Comparison of ENCODE assay signal across 14 cellular contexts in genomic region chr19:18475004-18475453, GRCh38. TPM values are rescaled to one million over a fixed set of nuclear protein-coding genes. Genes with fewer than 3 reads are reported as not detected.
DNase-seq lines count a peak whose midpoint lies in the region; ATAC-seq, FAIRE-seq and TF ChIP-seq lines count a peak whose summit lies in the region.
"Had no signal": no experiment of that assay in that cellular context is flagged by ENCODE, and none has a peak within 500 bp of the region (broad histone marks: within the 10 kb centered on the region; RNA-seq: fewer than 3 reads in every experiment).

No MANE protein-coding gene starts in this region.

- H3K27ac ChIP-seq in CD8-positive, alpha-beta memory T cell (ENCODE audit: low read depth, low read length): peak overlapping the region; percentile 76
- H3K27ac ChIP-seq in RWPE2 (ENCODE audit: poor library complexity, severe bottlenecking) (peak overlapping the region; percentile 13), colonic mucosa (peak overlapping the region; percentile 57), small intestine (ENCODE audit: low read depth in 1 of 2, low read length in 1 of 2) (peak overlapping the region in 1 of 2 donors; percentile 35)
- H3K27ac ChIP-seq: epithelial cell of prostate, thoracic aorta had no signal

- H3K4me1 Mint-ChIP-seq in CD8-positive, alpha-beta memory T cell: peaks cover 73 to 90% (median 81%) of the 10 kb centered on the region in 3 donors

- no peaks in the 10 kb centered on the region for H3K27me3 ChIP-seq in CD8-positive, alpha-beta memory T cell (ENCODE audit: insufficient read depth, low read length, poor library complexity, severe bottlenecking)
- H3K27me3 ChIP-seq in RWPE2 (ENCODE audit: insufficient read depth, poor library complexity, severe bottlenecking) (no peaks in the 10 kb centered on the region), colonic mucosa (no peaks in the 10 kb centered on the region), small intestine (ENCODE audit: control insufficient read depth in 2 of 2, insufficient read depth in 2 of 2, low read length in 2 of 2) (no peaks in the 10 kb centered on the region)
- H3K27me3 ChIP-seq: heart left ventricle had no signal

- ATAC-seq in RWPE2 (ENCODE audit: low read depth): no peak
- ATAC-seq: heart left ventricle had no signal

- POLR2A ChIA-PET in CD8-positive, alpha-beta memory T cell (lab: Charles Lee): interaction anchor here (0.6 to 2.7 kb wide), 5 partner anchors 21 to 594 kb away, joined by 3 to 10 read pairs (median 6); partner anchors contain the start of gene KXD1

- no peaks in the 10 kb centered on the region for H3K27me3 Mint-ChIP-seq in CD8-positive, alpha-beta memory T cell

- DNase-seq in CD8-positive, alpha-beta memory T cell: peak in 4 of 5 donors; percentile 35 to 81 (median 57)
- DNase-seq in RWPE2 (ENCODE audit: low spot score) (no peak), colonic mucosa (no peak), small intestine (peak; percentile 50), GM03348 (ENCODE audit: low spot score) (no peak), mucosa of gallbladder (ENCODE audit: low spot score) (no peak), head of caudate nucleus (no peak)
- DNase-seq: GF-D8; NCI-H2107; NCI-H748 treated with DMSO at 0.1 percent for 48 hours; stimulated activated CD4-positive, alpha-beta T cell treated with anti-CD3 and anti-CD28 coated beads, Interleukin-15, amount 100 ng/mL, for 24 hours had no signal

- no peaks in the 10 kb centered on the region for H3K36me3 ChIP-seq in CD8-positive, alpha-beta memory T cell (ENCODE audit: insufficient read depth, low read length)
- peaks cover 11% of the 10 kb centered on the region for H3K36me3 ChIP-seq in RWPE2 (ENCODE audit: low read depth)
- no peaks in the 10 kb centered on the region for H3K36me3 ChIP-seq in colonic mucosa
- H3K36me3 ChIP-seq in small intestine (ENCODE audit: control insufficient read depth in 2 of 2, insufficient read depth in 2 of 2, low read length in 2 of 2): no peaks in the 10 kb centered on the region

- H3K27ac Mint-ChIP-seq in CD8-positive, alpha-beta memory T cell: peak overlapping the region; percentile 93 to 100 (median 96)

- TF ChIP-seq CTCF in RWPE2 (IDR thresholded peaks at IDR 0.05; ENCODE audit: poor library complexity, severe bottlenecking) (no peak), colonic mucosa (IDR thresholded peaks at IDR 0.05) (no peak)

- FAIRE-seq in small intestine (lab: Jason Lieb, UNC): no peak

- intact Hi-C loops in colonic mucosa (cut with DNase I) (no loop called here), head of caudate nucleus (cut with DNase I) (loop anchor here (10.0 kb wide), 1 partner anchor 110 kb away; the partner anchor contains the start of gene REX1BD)

- CTCF ChIA-PET in CD8-positive, alpha-beta memory T cell (lab: Charles Lee): interaction anchor here (0.6 to 4.2 kb wide), 7 partner anchors 13 to 231 kb away, joined by 3 to 28 read pairs (median 4); partner anchors contain the start of genes ELL and REX1BD

- H3K9ac ChIP-seq in colonic mucosa (ENCODE audit: low read depth in 2 of 2, low read length in 2 of 2): no peak overlapping the region

- H3K36me3 Mint-ChIP-seq in CD8-positive, alpha-beta memory T cell: peaks cover 0 to 38% (median 0%) of the 10 kb centered on the region in 3 donors

- H3K4me1 ChIP-seq in CD8-positive, alpha-beta memory T cell (ENCODE audit: insufficient read depth, low read length): peaks cover 59% of the 10 kb centered on the region
- H3K4me1 ChIP-seq in RWPE2 (ENCODE audit: insufficient read depth, poor library complexity, severe bottlenecking): peaks cover 27% of the 10 kb centered on the region
- H3K4me1 ChIP-seq in colonic mucosa: peaks cover 24% of the 10 kb centered on the region
- peaks cover 0 to 7% of the 10 kb centered on the region in 2 donors for H3K4me1 ChIP-seq in small intestine (ENCODE audit: control insufficient read depth in 2 of 2, insufficient read depth in 1 of 2, low read depth in 1 of 2, low read length in 1 of 2)

- WGBS in small intestine, 3 donors: 49 to 58% (median 55%) methylated on average over 5 of the region's 5 CpGs

- H3K4me3 Mint-ChIP-seq in CD8-positive, alpha-beta memory T cell: peak overlapping the region; percentile 58 to 92 (median 72)

- peak overlapping the region; percentile 8 for H3K4me3 ChIP-seq in CD8-positive, alpha-beta memory T cell (ENCODE audit: low read length)
- no peak overlapping the region for H3K4me3 ChIP-seq in RWPE2 (ENCODE audit: severe bottlenecking)
- H3K4me3 ChIP-seq in colonic mucosa: no peak overlapping the region
- no peak overlapping the region for H3K4me3 ChIP-seq in small intestine (ENCODE audit: low read depth in 1 of 2, low read length in 2 of 2)
- H3K4me3 ChIP-seq: heart left ventricle, thoracic aorta had no signal

- H3K9me3 ChIP-seq in CD8-positive, alpha-beta memory T cell (ENCODE audit: low read length): no peaks in the 10 kb centered on the region
- H3K9me3 ChIP-seq in RWPE2 (ENCODE audit: severe bottlenecking) (no peaks in the 10 kb centered on the region), colonic mucosa (no peaks in the 10 kb centered on the region), small intestine (ENCODE audit: control insufficient read depth, low read depth) (no peaks in the 10 kb centered on the region)
- H3K9me3 ChIP-seq: heart left ventricle, thoracic aorta had no signal

- H3K9me3 Mint-ChIP-seq in CD8-positive, alpha-beta memory T cell: peaks cover 0 to 5% (median 0%) of the 10 kb centered on the region in 5 donors

RNA-seq across cellular contexts. Expression of gene ISYNA1, which starts 37.1 kb away (rescaled TPM):
- 10 to 100 TPM; 18.2 to 20.3 TPM for total RNA-seq in CD8-positive, alpha-beta memory T cell
- 33.2 TPM for polyA plus RNA-seq in CD8-positive, alpha-beta memory T cell
- total RNA-seq in colonic mucosa: 10 to 100 TPM; 17.7 to 25.7 TPM
- 10 to 100 TPM in 1 of 3 donors, 1 to 10 TPM in 2; 4.5 to 12.9 (median 5.7) TPM for polyA plus RNA-seq in small intestine
- 37.1 TPM for total RNA-seq in mucosa of gallbladder

RNA-seq across cellular contexts. Expression of gene ELL, which starts 46.8 kb away (rescaled TPM):
- total RNA-seq in CD8-positive, alpha-beta memory T cell: 10 to 100 TPM; 24.4 to 25.5 TPM
- polyA plus RNA-seq in CD8-positive, alpha-beta memory T cell: 22.1 TPM
- 10 to 100 TPM; 16.3 to 18.6 TPM for total RNA-seq in colonic mucosa
- 10 to 100 TPM in 1 of 3 donors, 1 to 10 TPM in 2; 8.6 to 11.4 (median 9.5) TPM for polyA plus RNA-seq in small intestine
- total RNA-seq in mucosa of gallbladder: 20.1 TPM

RNA-seq across cellular contexts. Expression of gene SSBP4, which starts 55.8 kb away (rescaled TPM):
- 100 to 1,000 TPM; 111 to 131 TPM for total RNA-seq in CD8-positive, alpha-beta memory T cell
- 108 TPM for polyA plus RNA-seq in CD8-positive, alpha-beta memory T cell
- total RNA-seq in colonic mucosa (10 to 100 TPM; 40.1 to 77.3 TPM), mucosa of gallbladder (68.1 TPM)
- 10 to 100 TPM; 15.9 to 51.7 (median 36.7) TPM for polyA plus RNA-seq in small intestine

Comparison
In these comparisons a context has a peak if more than half of its experiments do, and no peak if none do; other contexts are left out.
1. DNase-seq: peak in CD8-positive, alpha-beta memory T cell (4 of 5) and small intestine (single experiment); none in RWPE2 (single experiment), colonic mucosa (single experiment), GM03348 (single experiment), mucosa of gallbladder (single experiment) and head of caudate nucleus (0 of 42).